ENCODE assay signal across 8 cellular contexts in the genomic region with DNA sequence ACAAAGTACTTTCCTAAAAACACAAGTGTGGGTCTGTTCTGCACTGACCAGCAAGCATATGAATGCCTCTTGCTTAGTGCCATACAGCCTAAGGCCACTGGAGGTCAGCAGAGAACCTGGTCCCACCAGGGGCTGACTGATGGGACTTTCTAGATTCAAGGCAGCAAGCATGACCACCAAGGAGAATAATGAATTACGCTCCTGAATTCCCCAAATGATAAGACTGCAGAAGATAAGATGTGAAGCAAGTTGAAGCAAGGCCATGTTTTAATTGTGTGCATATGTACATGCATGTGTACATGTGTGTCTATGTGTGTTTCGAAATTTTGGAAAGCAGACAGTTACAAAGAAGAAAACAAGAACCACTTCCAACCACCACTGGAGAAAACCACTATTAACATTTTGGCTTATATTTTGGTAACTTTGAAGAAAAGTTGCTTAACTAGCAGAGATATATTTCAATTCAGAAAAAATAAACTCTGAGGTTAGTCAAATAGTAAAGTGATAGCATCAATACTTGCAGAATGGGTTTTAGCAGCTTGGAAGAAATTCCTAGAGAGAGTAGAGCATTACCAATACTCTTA.
A peak's percentile ranks its signal among the peaks of the same experiment; 100 is the strongest.
DNase-seq lines count a peak whose midpoint lies in the region; ATAC-seq and TF ChIP-seq lines count a peak whose summit lies in the region.

No MANE protein-coding gene starts in this region.

- WGBS in ovary, 3 donors = 58 to 70% (median 66%) methylated on average over 2 of the region's 2 CpGs
- WGBS in transverse colon (ENCODE audit: low coverage in 1 of 2), 2 donors = 73 to 76% methylated on average over 2 of the region's 2 CpGs

- H3K36me3 ChIP-seq in ovary (no peaks in the 10 kb centered on the region), transverse colon (peaks cover 0 to 14% (median 3%) of the 10 kb centered on the region in 4 donors)

- TF ChIP-seq POLR2A in ovary (IDR thresholded peaks at IDR 0.05) = no peak
- no peak for TF ChIP-seq POLR2A in transverse colon (IDR thresholded peaks at IDR 0.05)

- no peaks in the 10 kb centered on the region for H3K9me3 ChIP-seq in ovary
- no peaks in the 10 kb centered on the region for H3K9me3 ChIP-seq in transverse colon

- DNase-seq in ELF-1 (ENCODE audit: low read depth, low spot score) (peak; percentile 77), RPMI8226 (peak; percentile 67), foreskin melanocyte (peak; percentile 66), ovary (peak; percentile 46 to 69 (median 66)), transverse colon (peak; percentile 73)
- DNase-seq in activated T-helper 9 cell treated with anti-CD3 and anti-CD28 coated beads, Interleukin-2, amount 50 U/mL, for 16 hours (ENCODE audit: low read depth) = peak; percentile 40

- H3K27me3 ChIP-seq in ovary (no peaks in the 10 kb centered on the region), transverse colon (no peaks in the 10 kb centered on the region)

- TF ChIP-seq RAD21 in Ishikawa (IDR thresholded peaks at IDR 0.05; ENCODE audit: low read depth) = peak; percentile 85

- TF ChIP-seq EP300 in Ishikawa (IDR thresholded peaks at IDR 0.05; ENCODE audit: borderline replicate concordance) = no peak
- TF ChIP-seq EP300 in ovary (IDR thresholded peaks at IDR 0.05) = no peak
- no peak for TF ChIP-seq EP300 in transverse colon (IDR thresholded peaks at IDR 0.05; ENCODE audit: low read depth)

- H3K27ac ChIP-seq in ovary (no peak overlapping the region), transverse colon (no peak overlapping the region)

- no peak overlapping the region for H3K4me3 ChIP-seq in ovary
- no peak overlapping the region for H3K4me3 ChIP-seq in transverse colon

- in situ Hi-C loops in transverse colon (cut with MboI; ENCODE audit: low pct_ligation_motif_present in 1 of 4, low pct_unique_long_range_greater_than_20kb in 1 of 4, low sequenced_read_pairs in 3 of 4) = loop anchor here (10.0 to 25.0 kb wide), 3 partner anchors 184 to 309 kb away; no protein-coding TSS in a partner anchor

- peak; percentile 35 to 47 (median 45) for TF ChIP-seq CTCF in ovary (IDR thresholded peaks at IDR 0.05)
- TF ChIP-seq CTCF in transverse colon (IDR thresholded peaks at IDR 0.05) = peak; percentile 69 to 91 (median 87)

- H3K4me1 ChIP-seq in ovary (ENCODE audit: insufficient read depth) (no peaks in the 10 kb centered on the region), transverse colon (peaks cover 0 to 9% (median 0%) of the 10 kb centered on the region in 4 donors)

- intact Hi-C loops in ovary (cut with DNase I) = no loop called here
- intact Hi-C loops in transverse colon (cut with DNase I; ENCODE audit: low total_unique reads) = no loop called here

- ATAC-seq in GM21619 (IDR thresholded peaks at IDR 0.05; ENCODE audit: unreplicated experiment) = peak; percentile 85

TF ChIP-seq in Ishikawa, 13 proteins besides CTCF, POLR2A, EP300 and RAD21:
- TF ChIP-seq TAF1 (IDR thresholded peaks at IDR 0.05; ENCODE audit: low read depth) (no peak), FOXM1 (IDR thresholded peaks at IDR 0.05; ENCODE audit: borderline replicate concordance, low read depth) (no peak)
TF ChIP-seq in Ishikawa: peak in this region for 0.
